1 cellular context compared by ENCODE assay signal in the genomic region with DNA sequence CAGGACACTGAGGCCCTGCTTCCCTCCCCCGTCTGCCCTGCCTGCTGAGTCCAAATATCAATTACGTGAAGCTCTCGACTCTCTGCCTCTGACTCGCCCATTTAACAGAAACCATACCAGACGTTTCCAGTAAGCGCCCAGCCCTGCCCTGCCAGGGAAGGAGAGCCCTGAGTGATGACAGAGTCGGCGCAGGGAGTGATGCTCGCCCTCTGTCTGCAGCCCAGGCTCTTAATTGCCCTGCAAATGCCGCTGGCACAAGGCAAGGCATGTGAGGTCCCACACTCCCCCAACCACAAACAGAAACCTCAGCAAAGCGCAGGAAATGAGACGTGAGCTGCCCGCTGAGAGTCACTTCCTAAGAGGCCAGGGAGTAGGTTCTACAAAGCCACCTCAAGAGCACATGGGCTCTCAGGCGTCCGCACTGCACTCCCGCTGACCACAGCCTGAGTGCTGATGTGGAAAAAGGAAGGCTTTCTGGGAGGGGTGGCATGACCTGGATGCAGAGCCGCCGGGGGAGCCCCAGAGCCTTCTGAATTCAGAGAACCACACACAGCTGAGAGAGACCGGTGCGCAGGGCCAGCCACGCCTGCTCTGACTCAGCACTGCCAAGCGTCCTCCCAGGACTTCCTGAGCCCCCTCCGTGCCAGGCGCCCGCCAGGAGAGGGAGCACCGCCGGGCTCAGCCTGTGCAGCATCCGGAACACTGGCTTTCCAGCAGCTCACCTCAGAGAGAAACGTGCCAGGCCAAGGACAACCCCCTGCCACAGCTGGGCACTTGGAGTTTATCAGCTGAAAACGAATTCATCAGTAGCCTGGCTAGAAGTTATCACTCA.
TF ChIP-seq lines count a peak whose summit lies in the region.

No MANE protein-coding gene starts in this region.

TF ChIP-seq in WTC11, 78 proteins besides CTCF, POLR2A, EP300 and RAD21 (continued from another document):
- TF ChIP-seq, protein P1, sequence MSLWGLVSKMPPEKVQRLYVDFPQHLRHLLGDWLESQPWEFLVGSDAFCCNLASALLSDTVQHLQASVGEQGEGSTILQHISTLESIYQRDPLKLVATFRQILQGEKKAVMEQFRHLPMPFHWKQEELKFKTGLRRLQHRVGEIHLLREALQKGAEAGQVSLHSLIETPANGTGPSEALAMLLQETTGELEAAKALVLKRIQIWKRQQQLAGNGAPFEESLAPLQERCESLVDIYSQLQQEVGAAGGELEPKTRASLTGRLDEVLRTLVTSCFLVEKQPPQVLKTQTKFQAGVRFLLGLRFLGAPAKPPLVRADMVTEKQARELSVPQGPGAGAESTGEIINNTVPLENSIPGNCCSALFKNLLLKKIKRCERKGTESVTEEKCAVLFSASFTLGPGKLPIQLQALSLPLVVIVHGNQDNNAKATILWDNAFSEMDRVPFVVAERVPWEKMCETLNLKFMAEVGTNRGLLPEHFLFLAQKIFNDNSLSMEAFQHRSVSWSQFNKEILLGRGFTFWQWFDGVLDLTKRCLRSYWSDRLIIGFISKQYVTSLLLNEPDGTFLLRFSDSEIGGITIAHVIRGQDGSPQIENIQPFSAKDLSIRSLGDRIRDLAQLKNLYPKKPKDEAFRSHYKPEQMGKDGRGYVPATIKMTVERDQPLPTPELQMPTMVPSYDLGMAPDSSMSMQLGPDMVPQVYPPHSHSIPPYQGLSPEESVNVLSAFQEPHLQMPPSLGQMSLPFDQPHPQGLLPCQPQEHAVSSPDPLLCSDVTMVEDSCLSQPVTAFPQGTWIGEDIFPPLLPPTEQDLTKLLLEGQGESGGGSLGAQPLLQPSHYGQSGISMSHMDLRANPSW (CRISPR knock-in tag; conservative IDR thresholded peaks at IDR 0.05; ENCODE audit: low read depth): no peak
- TF ChIP-seq, protein P2, sequence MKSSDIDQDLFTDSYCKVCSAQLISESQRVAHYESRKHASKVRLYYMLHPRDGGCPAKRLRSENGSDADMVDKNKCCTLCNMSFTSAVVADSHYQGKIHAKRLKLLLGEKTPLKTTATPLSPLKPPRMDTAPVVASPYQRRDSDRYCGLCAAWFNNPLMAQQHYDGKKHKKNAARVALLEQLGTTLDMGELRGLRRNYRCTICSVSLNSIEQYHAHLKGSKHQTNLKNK (CRISPR knock-in tag; IDR thresholded peaks at IDR 0.05): no peak
- no peak for TF ChIP-seq KAT7 (CRISPR knock-in tag; IDR thresholded peaks at IDR 0.05; ENCODE audit: borderline replicate concordance)
- TF ChIP-seq ATF1 (CRISPR knock-in tag; IDR thresholded peaks at IDR 0.05): no peak
- TF ChIP-seq ETV6 (CRISPR knock-in tag; IDR thresholded peaks at IDR 0.05): peak; percentile 45; the same call in 1 of the 2 replicates
- TF ChIP-seq FOXK1 (CRISPR knock-in tag; IDR thresholded peaks at IDR 0.05): 0 out of 2 replicates have a peak, but pooled peaks have one; percentile 25
- TF ChIP-seq ZNF416 (CRISPR knock-in tag; IDR thresholded peaks at IDR 0.05): no peak
- peak; percentile 96 for TF ChIP-seq ZNF263 (CRISPR knock-in tag; IDR thresholded peaks at IDR 0.05; ENCODE audit: low read depth)
- TF ChIP-seq MXD4 (CRISPR knock-in tag; IDR thresholded peaks at IDR 0.05; ENCODE audit: borderline replicate concordance): no peak
- TF ChIP-seq PRRX2 (CRISPR knock-in tag; IDR thresholded peaks at IDR 0.05): no peak
- TF ChIP-seq RORB (CRISPR knock-in tag; IDR thresholded peaks at IDR 0.05): no peak
- no peak for TF ChIP-seq GTF2I (CRISPR knock-in tag; conservative IDR thresholded peaks at IDR 0.05)
- TF ChIP-seq CREB1 (CRISPR knock-in tag; IDR thresholded peaks at IDR 0.05): no peak
- TF ChIP-seq, protein P3, sequence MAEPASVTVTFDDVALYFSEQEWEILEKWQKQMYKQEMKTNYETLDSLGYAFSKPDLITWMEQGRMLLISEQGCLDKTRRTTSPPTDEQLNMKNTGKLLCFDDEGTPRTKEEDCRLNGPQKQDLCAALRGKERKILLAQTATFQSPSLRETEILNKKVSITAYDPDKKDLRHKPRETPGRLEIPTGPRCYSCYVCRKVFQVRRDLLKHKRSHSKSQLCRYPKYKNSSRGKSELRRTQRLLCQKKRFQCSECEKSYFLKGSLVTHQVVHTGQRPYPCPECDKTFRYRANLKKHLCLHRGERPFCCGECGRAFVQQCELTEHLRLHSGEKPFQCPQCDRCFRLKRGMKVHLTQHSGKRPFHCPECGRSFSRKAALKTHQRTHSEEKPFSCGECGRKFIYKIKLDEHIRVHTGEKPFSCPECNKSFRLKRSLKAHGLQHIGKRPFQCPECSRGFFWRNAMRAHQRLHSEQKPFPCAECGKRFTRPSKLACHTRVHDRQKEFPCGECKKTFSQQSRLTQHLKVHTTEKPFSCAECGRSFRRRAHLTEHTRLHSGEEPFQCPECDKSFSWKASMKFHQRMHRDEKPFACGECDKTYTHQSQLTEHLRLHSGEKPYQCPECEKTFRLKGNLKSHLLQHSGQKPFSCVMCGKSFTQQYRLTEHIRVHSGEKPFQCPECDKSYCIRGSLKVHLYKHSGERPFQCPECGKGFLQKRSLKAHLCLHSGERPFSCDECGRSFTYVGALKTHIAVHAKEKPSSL (CRISPR knock-in tag; conservative IDR thresholded peaks at IDR 0.05): no peak
- peak; percentile 40; the same call in 1 of the 2 replicates for TF ChIP-seq FOXP1 (CRISPR knock-in tag; IDR thresholded peaks at IDR 0.05; ENCODE audit: borderline replicate concordance)
- TF ChIP-seq OVOL2 (CRISPR knock-in tag; IDR thresholded peaks at IDR 0.05; ENCODE audit: borderline replicate concordance): no peak
- no peak for TF ChIP-seq ELF4 (CRISPR knock-in tag; IDR thresholded peaks at IDR 0.05; ENCODE audit: low read depth)
- TF ChIP-seq, protein P4, sequence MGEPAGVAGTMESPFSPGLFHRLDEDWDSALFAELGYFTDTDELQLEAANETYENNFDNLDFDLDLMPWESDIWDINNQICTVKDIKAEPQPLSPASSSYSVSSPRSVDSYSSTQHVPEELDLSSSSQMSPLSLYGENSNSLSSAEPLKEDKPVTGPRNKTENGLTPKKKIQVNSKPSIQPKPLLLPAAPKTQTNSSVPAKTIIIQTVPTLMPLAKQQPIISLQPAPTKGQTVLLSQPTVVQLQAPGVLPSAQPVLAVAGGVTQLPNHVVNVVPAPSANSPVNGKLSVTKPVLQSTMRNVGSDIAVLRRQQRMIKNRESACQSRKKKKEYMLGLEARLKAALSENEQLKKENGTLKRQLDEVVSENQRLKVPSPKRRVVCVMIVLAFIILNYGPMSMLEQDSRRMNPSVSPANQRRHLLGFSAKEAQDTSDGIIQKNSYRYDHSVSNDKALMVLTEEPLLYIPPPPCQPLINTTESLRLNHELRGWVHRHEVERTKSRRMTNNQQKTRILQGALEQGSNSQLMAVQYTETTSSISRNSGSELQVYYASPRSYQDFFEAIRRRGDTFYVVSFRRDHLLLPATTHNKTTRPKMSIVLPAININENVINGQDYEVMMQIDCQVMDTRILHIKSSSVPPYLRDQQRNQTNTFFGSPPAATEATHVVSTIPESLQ (CRISPR knock-in tag; IDR thresholded peaks at IDR 0.05): no peak
- peak; percentile 96 for TF ChIP-seq NFE2L1 (CRISPR knock-in tag; IDR thresholded peaks at IDR 0.05)
- TF ChIP-seq, protein P5, sequence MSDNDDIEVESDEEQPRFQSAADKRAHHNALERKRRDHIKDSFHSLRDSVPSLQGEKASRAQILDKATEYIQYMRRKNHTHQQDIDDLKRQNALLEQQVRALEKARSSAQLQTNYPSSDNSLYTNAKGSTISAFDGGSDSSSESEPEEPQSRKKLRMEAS (CRISPR knock-in tag; IDR thresholded peaks at IDR 0.05): peak; percentile 84
- TF ChIP-seq, protein P6, sequence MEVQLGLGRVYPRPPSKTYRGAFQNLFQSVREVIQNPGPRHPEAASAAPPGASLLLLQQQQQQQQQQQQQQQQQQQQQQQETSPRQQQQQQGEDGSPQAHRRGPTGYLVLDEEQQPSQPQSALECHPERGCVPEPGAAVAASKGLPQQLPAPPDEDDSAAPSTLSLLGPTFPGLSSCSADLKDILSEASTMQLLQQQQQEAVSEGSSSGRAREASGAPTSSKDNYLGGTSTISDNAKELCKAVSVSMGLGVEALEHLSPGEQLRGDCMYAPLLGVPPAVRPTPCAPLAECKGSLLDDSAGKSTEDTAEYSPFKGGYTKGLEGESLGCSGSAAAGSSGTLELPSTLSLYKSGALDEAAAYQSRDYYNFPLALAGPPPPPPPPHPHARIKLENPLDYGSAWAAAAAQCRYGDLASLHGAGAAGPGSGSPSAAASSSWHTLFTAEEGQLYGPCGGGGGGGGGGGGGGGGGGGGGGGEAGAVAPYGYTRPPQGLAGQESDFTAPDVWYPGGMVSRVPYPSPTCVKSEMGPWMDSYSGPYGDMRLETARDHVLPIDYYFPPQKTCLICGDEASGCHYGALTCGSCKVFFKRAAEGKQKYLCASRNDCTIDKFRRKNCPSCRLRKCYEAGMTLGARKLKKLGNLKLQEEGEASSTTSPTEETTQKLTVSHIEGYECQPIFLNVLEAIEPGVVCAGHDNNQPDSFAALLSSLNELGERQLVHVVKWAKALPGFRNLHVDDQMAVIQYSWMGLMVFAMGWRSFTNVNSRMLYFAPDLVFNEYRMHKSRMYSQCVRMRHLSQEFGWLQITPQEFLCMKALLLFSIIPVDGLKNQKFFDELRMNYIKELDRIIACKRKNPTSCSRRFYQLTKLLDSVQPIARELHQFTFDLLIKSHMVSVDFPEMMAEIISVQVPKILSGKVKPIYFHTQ (CRISPR knock-in tag; IDR thresholded peaks at IDR 0.05): no peak
- 0 out of 2 replicates have a peak, but pooled peaks have one; percentile 29 for TF ChIP-seq MYBL2 (CRISPR knock-in tag; IDR thresholded peaks at IDR 0.05)
- no peak for TF ChIP-seq RELA (CRISPR knock-in tag; IDR thresholded peaks at IDR 0.05; ENCODE audit: borderline replicate concordance)
- TF ChIP-seq, protein P7, sequence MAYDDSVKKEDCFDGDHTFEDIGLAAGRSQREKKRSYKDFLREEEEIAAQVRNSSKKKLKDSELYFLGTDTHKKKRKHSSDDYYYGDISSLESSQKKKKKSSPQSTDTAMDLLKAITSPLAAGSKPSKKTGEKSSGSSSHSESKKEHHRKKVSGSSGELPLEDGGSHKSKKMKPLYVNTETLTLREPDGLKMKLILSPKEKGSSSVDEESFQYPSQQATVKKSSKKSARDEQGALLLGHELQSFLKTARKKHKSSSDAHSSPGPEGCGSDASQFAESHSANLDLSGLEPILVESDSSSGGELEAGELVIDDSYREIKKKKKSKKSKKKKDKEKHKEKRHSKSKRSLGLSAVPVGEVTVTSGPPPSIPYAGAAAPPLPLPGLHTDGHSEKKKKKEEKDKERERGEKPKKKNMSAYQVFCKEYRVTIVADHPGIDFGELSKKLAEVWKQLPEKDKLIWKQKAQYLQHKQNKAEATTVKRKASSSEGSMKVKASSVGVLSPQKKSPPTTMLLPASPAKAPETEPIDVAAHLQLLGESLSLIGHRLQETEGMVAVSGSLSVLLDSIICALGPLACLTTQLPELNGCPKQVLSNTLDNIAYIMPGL (CRISPR knock-in tag; IDR thresholded peaks at IDR 0.05): peak; percentile 37; the same call in 1 of the 2 replicates
- TF ChIP-seq IRF2 (CRISPR knock-in tag; IDR thresholded peaks at IDR 0.05; ENCODE audit: borderline replicate concordance, low read depth): no peak
TF ChIP-seq in WTC11: peak in this region for 9.
